In genomic region chr6:26109776-26110175, GRCh38 we compare ENCODE assay signal across 19 cellular contexts. TPM values are rescaled to one million over a fixed set of nuclear protein-coding genes. Genes with fewer than 3 reads are reported as not detected.
DNase-seq lines count a peak whose midpoint lies in the region; ATAC-seq and TF ChIP-seq lines count a peak whose summit lies in the region.
"Had no signal": no experiment of that assay in that cellular context is flagged by ENCODE, and none has a peak within 500 bp of the region (broad histone marks: within the 10 kb centered on the region; RNA-seq: fewer than 3 reads in every experiment).

No MANE protein-coding gene starts in this region.

- H3K27me3 Mint-ChIP-seq in GM23338 (ENCODE audit: insufficient read depth, low read depth, poor library complexity) (peaks cover 8% of the 10 kb centered on the region), mesothelial cell of epicardium (ENCODE audit: low read depth) (no peaks in the 10 kb centered on the region)

- ATAC-seq in GM23338 (no peak), HG02642 (IDR thresholded peaks at IDR 0.05; ENCODE audit: poor library complexity, unreplicated experiment) (no peak), left colon (no peak)
- ATAC-seq: HCT116, PC-3 had no signal

- H3F3A ChIP-seq in GM23338 (replicated peaks; ENCODE audit: low read depth) = no peaks in the 10 kb centered on the region
- no peaks in the 10 kb centered on the region for H3F3A ChIP-seq in OCI-LY1 (ENCODE audit: insufficient read depth, low read length)

- H2AFZ ChIP-seq in GM23338 (no peak overlapping the region; the same call in 1 of the 2 replicates), OCI-LY1 (ENCODE audit: low read length) (no peak overlapping the region)
- H2AFZ ChIP-seq: GM23248 had no signal

- H3K27me3 ChIP-seq in A673 (replicated peaks; ENCODE audit: insufficient read depth, low read depth, low read length, poor library complexity) (no peaks in the 10 kb centered on the region), GM23338 (ENCODE audit: insufficient read depth) (no peaks in the 10 kb centered on the region), OCI-LY1 (ENCODE audit: insufficient read depth, low read length) (no peaks in the 10 kb centered on the region)

- no peak for TF ChIP-seq CTCF in A673 (conservative IDR thresholded peaks at IDR 0.05; ENCODE audit: low read depth, low read length)
- TF ChIP-seq CTCF in GM23338 (conservative IDR thresholded peaks at IDR 0.05; ENCODE audit: low read depth in 2 of 2) = no peak
- no peak for TF ChIP-seq CTCF in OCI-LY1 (IDR thresholded peaks at IDR 0.05; ENCODE audit: low read length)
- no peak for TF ChIP-seq CTCF in mesothelial cell of epicardium (IDR thresholded peaks at IDR 0.05; ENCODE audit: unreplicated experiment)

- H3K36me3 ChIP-seq in A673 (ENCODE audit: insufficient read depth, low read length, poor library complexity, severe bottlenecking) (no peaks in the 10 kb centered on the region), GM23338 (ENCODE audit: insufficient read depth) (no peaks in the 10 kb centered on the region), OCI-LY1 (ENCODE audit: insufficient read depth, low read length) (no peaks in the 10 kb centered on the region)

- TF ChIP-seq POLR2A in erythroblast (IDR thresholded peaks at IDR 0.05; ENCODE audit: low read length) = no peak

- CTCF ChIA-PET in A673 (lab: Charles Lee) = no interaction called here

- H3K4me1 ChIP-seq in A673 (ENCODE audit: insufficient read depth, low read length, poor library complexity, severe bottlenecking) = no peaks in the 10 kb centered on the region
- no peaks in the 10 kb centered on the region; the same call in 1 of the 2 replicates for H3K4me1 ChIP-seq in GM23338 (ENCODE audit: insufficient read depth)
- H3K4me1 ChIP-seq in OCI-LY1 (ENCODE audit: insufficient read depth, low read length, severe bottlenecking) = peaks cover 6% of the 10 kb centered on the region

- H3K4me3 Mint-ChIP-seq in GM23338 (no peak overlapping the region; the same call in 2 of the 3 replicates), mesothelial cell of epicardium (no peak overlapping the region)

- H3K9ac ChIP-seq in OCI-LY1 (ENCODE audit: low read length) = no peak overlapping the region
- H3K9ac ChIP-seq: GM23248 had no signal

- H3K9me2 ChIP-seq in GM23338 (ENCODE audit: insufficient read depth) (no peaks in the 10 kb centered on the region), OCI-LY1 (ENCODE audit: low read depth, low read length) (no peaks in the 10 kb centered on the region)

- H4K20me1 ChIP-seq in GM23338 (replicated peaks; ENCODE audit: insufficient read depth) (no peaks in the 10 kb centered on the region), OCI-LY1 (ENCODE audit: insufficient read depth, low read length) (no peaks in the 10 kb centered on the region)

- no TSS peak for BruUV-seq in A673 (replicated peaks; lab: Mats Ljungman, UMichigan)

- H3K9me3 ChIP-seq in A673 (ENCODE audit: low read depth, low read length, poor library complexity, severe bottlenecking) = no peaks in the 10 kb centered on the region
- 0 out of 2 replicates have a peak, but pooled peaks cover 6% of the 10 kb centered on the region for H3K9me3 ChIP-seq in OCI-LY1 (ENCODE audit: low read length)

- intact Hi-C loops in A673 (cut with micrococcal nuclease; ENCODE audit: unreplicated experiment) (no loop called here), left colon (cut with DNase I, micrococcal nuclease) (no loop called here)

- H3K9me3 Mint-ChIP-seq in GM23338 (peaks cover 20% of the 10 kb centered on the region), mesothelial cell of epicardium (peaks cover 7% of the 10 kb centered on the region)

- POLR2A ChIA-PET in A673 (lab: Charles Lee; ENCODE audit: low non-redundant PET) = interaction anchor here (0.6 kb wide), 1 partner anchor 17 kb away, joined by 4 read pairs; no protein-coding TSS in a partner anchor

- H3K4me2 ChIP-seq in GM23338 = no peak overlapping the region
- H3K4me2 ChIP-seq in OCI-LY1 (ENCODE audit: low read length) = no peak overlapping the region

- H3K4me1 Mint-ChIP-seq in GM23338 (no peaks in the 10 kb centered on the region; the same call in 2 of the 3 replicates), mesothelial cell of epicardium (peaks cover 5% of the 10 kb centered on the region)

- H3K4me3 ChIP-seq in A673 (ENCODE audit: low read depth, low read length, poor library complexity, severe bottlenecking) (no peak overlapping the region), GM23338 (no peak overlapping the region), OCI-LY1 (ENCODE audit: low read depth, low read length, poor library complexity, severe bottlenecking) (no peak overlapping the region)
- H3K4me3 ChIP-seq: GM23248 had no signal

- H3K36me3 Mint-ChIP-seq in GM23338 (ENCODE audit: low read depth) (peaks cover 20% of the 10 kb centered on the region), mesothelial cell of epicardium (no peaks in the 10 kb centered on the region)

- H3K27ac ChIP-seq in A673 (ENCODE audit: low read depth, low read length, poor library complexity, severe bottlenecking) = peak overlapping the region; percentile 43
- no peak overlapping the region for H3K27ac ChIP-seq in GM23338 (ENCODE audit: low read depth)
- peak overlapping the region; percentile 12 for H3K27ac ChIP-seq in OCI-LY1 (ENCODE audit: low read depth, low read length, poor library complexity, severe bottlenecking)
- H3K27ac ChIP-seq: GM23248 had no signal

- peak overlapping the region; percentile 3; the same call in 1 of the 2 replicates for H3K27ac Mint-ChIP-seq in GM23338
- H3K27ac Mint-ChIP-seq in mesothelial cell of epicardium = peak overlapping the region; percentile 34

- H3K79me2 ChIP-seq in GM23338 (replicated peaks; ENCODE audit: insufficient read depth) = no peaks in the 10 kb centered on the region
- H3K79me2 ChIP-seq in OCI-LY1 (ENCODE audit: insufficient read depth, low read length) = no peaks in the 10 kb centered on the region

- DNase-seq in A673 (ENCODE audit: low spot score) = no peak
- no peak for DNase-seq in GM23338 (ENCODE audit: low spot score)
- DNase-seq in mesothelial cell of epicardium (ENCODE audit: low spot score in 2 of 2, unreplicated experiment in 2 of 2) = no peak
- DNase-seq in erythroblast (lab: John Stamatoyannopoulos, UW) = no peak
- no peak for DNase-seq in left colon
- DNase-seq: C1 segment of cervical spinal cord, DMS79 treated with DMSO at 0.1 percent for 48 hours, GM23248, NCI-H1048, NCI-H1436, NCI-H1930, NCI-H345, NCI-H524 treated with DMSO at 0.1 percent for 48 hours, PC-3, RPMI8226, SHP77 treated with DMSO at 0.1 percent for 48 hours had no signal

TF ChIP-seq in GM23338, 12 proteins besides CTCF, POLR2A, EP300 and RAD21 (continues in another document):
- no peak for TF ChIP-seq STAT1 (IDR thresholded peaks at IDR 0.05; ENCODE audit: unreplicated experiment)
- no peak for TF ChIP-seq ZNF331 (CRISPR knock-in tag; IDR thresholded peaks at IDR 0.05; ENCODE audit: low read depth)
- no peak for TF ChIP-seq POLR2AphosphoS5 (IDR thresholded peaks at IDR 0.05; ENCODE audit: low read depth)
- no peak for TF ChIP-seq ETS1 (IDR thresholded peaks at IDR 0.05)
- no peak for TF ChIP-seq NANOG (IDR thresholded peaks at IDR 0.05; ENCODE audit: borderline replicate concordance)
- no peak for TF ChIP-seq JUNB (IDR thresholded peaks at IDR 0.05; ENCODE audit: unreplicated experiment)
- TF ChIP-seq ZNF114 (CRISPR knock-in tag; IDR thresholded peaks at IDR 0.05) = no peak

RNA-seq across cellular contexts. Expression of gene HFE, which starts 22.5 kb away (rescaled TPM):
- total RNA-seq in A673 (2021) (7.8 and 11.5 TPM in 2 replicates), mesothelial cell of epicardium (7.0 to 8.3 TPM (median 8.3 TPM) in 3 replicates), left colon (10 to 100 TPM in 1 of 2 donors, 1 to 10 TPM in 1; 8.2 to 12.0 TPM)
- total RNA-seq in GM23338 (2014; rRNA removed; shearing (Covaris generic)) = 0.63 and 0.78 TPM in 2 replicates
- 0.38 and 0.53 TPM in 2 replicates for polyA plus RNA-seq in GM23338 (2016; fragmentation: Nextera tagmentation; extraction: Ambion mirVana)
- total RNA-seq: PC-3 had no signal
